Comparison of ENCODE assay signal across 8 cellular contexts in genomic region chr5:176870110-176870591, GRCh38. TPM values are rescaled to one million over a fixed set of nuclear protein-coding genes. Genes with fewer than 3 reads are reported as not detected.
DNase-seq lines count a peak whose midpoint lies in the region; TF ChIP-seq lines count a peak whose summit lies in the region.

No MANE protein-coding gene starts in this region.

- H2BK120ac ChIP-seq in mesenchymal stem cell (ENCODE audit: low read depth, low read length) = no peak overlapping the region

- H4K91ac ChIP-seq in mesenchymal stem cell (ENCODE audit: low read length) = no peak overlapping the region

- no peak overlapping the region for H3K9ac ChIP-seq in mesenchymal stem cell (ENCODE audit: low read length)

- H3K18ac ChIP-seq in mesenchymal stem cell (ENCODE audit: low read depth in 1 of 2, low read length in 2 of 2) = no peak overlapping the region

- no peak overlapping the region for H3K23ac ChIP-seq in mesenchymal stem cell (ENCODE audit: low read length in 2 of 2)

- no peak overlapping the region for H2AFZ ChIP-seq in mesenchymal stem cell (ENCODE audit: low read depth, low read length)

- no peak overlapping the region for H3K14ac ChIP-seq in mesenchymal stem cell (ENCODE audit: low read length in 2 of 2)

- TF ChIP-seq CTCF in choroid plexus epithelial cell (conservative IDR thresholded peaks at IDR 0.05; ENCODE audit: low read depth, low read length) (peak; percentile 60), tibial artery (IDR thresholded peaks at IDR 0.05) (no peak)

- H4K8ac ChIP-seq in mesenchymal stem cell (ENCODE audit: low read length) = no peak overlapping the region

- no peak overlapping the region for H2BK12ac ChIP-seq in mesenchymal stem cell (ENCODE audit: low read length in 2 of 2)

- intact Hi-C loops in tibial artery (cut with DNase I; ENCODE audit: low total_unique reads) = no loop called here

- H3K27me3 ChIP-seq in mesenchymal stem cell (ENCODE audit: control insufficient read depth in 1 of 2, insufficient read depth in 1 of 2, low read length in 2 of 2) (peaks cover 10 to 60% of the 10 kb centered on the region in 2 experiments), tibial artery (peaks cover 0 to 60% of the 10 kb centered on the region in 2 donors)

- H3K9me3 ChIP-seq in mesenchymal stem cell (ENCODE audit: control insufficient read depth, low read length) = no peaks in the 10 kb centered on the region
- no peaks in the 10 kb centered on the region for H3K9me3 ChIP-seq in tibial artery

- no peak overlapping the region for H3K4me2 ChIP-seq in mesenchymal stem cell (ENCODE audit: low read length, poor library complexity, severe bottlenecking)

- H3K79me1 ChIP-seq in mesenchymal stem cell (replicated peaks; ENCODE audit: low read length, poor library complexity, severe bottlenecking) = no peaks in the 10 kb centered on the region

- no peak overlapping the region for H3K27ac ChIP-seq in mesenchymal stem cell (ENCODE audit: low read length, poor library complexity, severe bottlenecking)
- H3K27ac ChIP-seq in tibial artery = no peak overlapping the region

- no peak overlapping the region for H2BK15ac ChIP-seq in mesenchymal stem cell (ENCODE audit: low read depth, poor library complexity, severe bottlenecking)

- WGBS in mesenchymal stem cell = 63% methylated on average over 17 of the region's 17 CpGs

- peaks cover 0 to 54% of the 10 kb centered on the region in 2 experiments for H3K36me3 ChIP-seq in mesenchymal stem cell (ENCODE audit: control insufficient read depth in 1 of 2, insufficient read depth in 2 of 2, low read depth in 1 of 2, low read length in 2 of 2)
- no peaks in the 10 kb centered on the region for H3K36me3 ChIP-seq in tibial artery

- H3K4me3 ChIP-seq in choroid plexus epithelial cell (ENCODE audit: low read depth, low read length) (no peak overlapping the region), mesenchymal stem cell (ENCODE audit: insufficient read depth in 1 of 2, low read depth in 1 of 2, low read length in 2 of 2) (no peak overlapping the region), tibial artery (no peak overlapping the region)

- H3K4me1 ChIP-seq in mesenchymal stem cell (ENCODE audit: control insufficient read depth, insufficient read depth, low read depth, low read length) (peaks cover 11% of the 10 kb centered on the region), tibial artery (no peaks in the 10 kb centered on the region)

- DNase-seq in COLO829 (ENCODE audit: low spot score) (peak; percentile 29), Kasumi-1 (lab: John Stamatoyannopoulos, UW) (peak; percentile 37 to 47), choroid plexus epithelial cell (ENCODE audit: low read depth) (peak; percentile 48), mesenchymal stem cell (peak; percentile 48), occipital lobe (lab: John Stamatoyannopoulos, UW) (no peak), middle frontal gyrus (ENCODE audit: extremely low spot score, low spot score) (no peak), hippocampal formation (lab: John Stamatoyannopoulos, UW) (no peak), tibial artery (no peak)

- no peak overlapping the region for H2AK5ac ChIP-seq in mesenchymal stem cell (ENCODE audit: low read length, severe bottlenecking)

- no peak overlapping the region for H2BK5ac ChIP-seq in mesenchymal stem cell (ENCODE audit: low read depth, low read length, poor library complexity, severe bottlenecking)

- H3K4ac ChIP-seq in mesenchymal stem cell (ENCODE audit: low read depth in 1 of 2, low read length in 2 of 2) = no peak overlapping the region

RNA-seq across cellular contexts. Expression of gene HK3, which starts 29.0 kb away (rescaled TPM):
- not detected for polyA plus RNA-seq in mesenchymal stem cell (2013, experiment 1 of 2)
- not detected for polyA plus RNA-seq in mesenchymal stem cell (2013, experiment 2 of 2)
- 0.31 TPM for total RNA-seq in occipital lobe

RNA-seq across cellular contexts. Expression of gene UNC5A, which starts 59.8 kb away (rescaled TPM):
- polyA plus RNA-seq in mesenchymal stem cell (2013, experiment 1 of 2) = not detected
- polyA plus RNA-seq in mesenchymal stem cell (2013, experiment 2 of 2) = not detected
- 8.3 TPM for total RNA-seq in occipital lobe

Comparison
In these comparisons a context has a peak if more than half of its experiments do, and no peak if none do; other contexts are left out.
1. DNase-seq: peak in COLO829 (single experiment), Kasumi-1 (2 of 2), choroid plexus epithelial cell (single experiment) and mesenchymal stem cell (single experiment); none in occipital lobe (single experiment), middle frontal gyrus (single experiment), hippocampal formation (0 of 2) and tibial artery (0 of 2).